ENCODE assay signal across 23 cellular contexts in the genomic region with DNA sequence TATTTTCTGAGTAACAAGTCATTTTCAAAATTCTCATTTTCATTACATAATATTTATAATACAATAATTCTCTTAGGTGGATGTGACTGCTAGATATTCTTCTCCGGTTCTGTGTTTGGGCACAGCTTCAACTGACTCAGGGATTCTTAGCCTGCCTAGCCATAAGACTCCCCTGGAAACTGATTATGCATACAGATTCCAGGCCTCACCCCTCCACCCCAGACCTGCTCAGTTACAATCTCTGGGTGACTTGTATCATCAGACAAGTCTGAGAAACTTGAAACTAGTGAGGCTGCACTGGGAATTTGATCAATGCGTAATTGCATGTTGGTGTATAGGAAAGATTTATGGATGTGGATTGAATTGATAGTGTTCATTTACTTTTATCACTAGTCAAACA. TPM values are rescaled to one million over a fixed set of nuclear protein-coding genes. Genes with fewer than 3 reads are reported as not detected.
"Had no signal": no experiment of that assay in that cellular context is flagged by ENCODE, and none has a peak within 500 bp of the region (broad histone marks: within the 10 kb centered on the region; RNA-seq: fewer than 3 reads in every experiment).

No MANE protein-coding gene starts in this region.

- H3K27me3 ChIP-seq: left lung, ovary, right atrium auricular region, right lobe of liver, suprapubic skin, tibial artery, upper lobe of right lung had no signal

- H3K36me3 ChIP-seq: left lung, ovary, right atrium auricular region, right lobe of liver, suprapubic skin, thoracic aorta, tibial artery, upper lobe of right lung had no signal

- H3K27me3 Mint-ChIP-seq: naive thymus-derived CD4-positive, alpha-beta T cell; natural killer cell treated with Interleukin-12 subunit alpha and Interleukin-12 subunit beta and Interleukin-15 and Interleukin-18, amount 100 ng/mL, for 72 hours; stimulated activated naive B cell treated with anti-CD40 and anti-IgM and Interleukin-4, amounts not matched to agents 10 μg/mL and 1 μg/mL and 100 μg/mL, for 72 hours had no signal

- ATAC-seq: left cardiac atrium; left lung; mucosa of descending colon; naive thymus-derived CD4-positive, alpha-beta T cell; natural killer cell treated with Interleukin-12 subunit alpha and Interleukin-12 subunit beta and Interleukin-15 and Interleukin-18, amount 100 ng/mL, for 72 hours; right lobe of liver; stimulated activated naive B cell treated with anti-CD40 and anti-IgM and Interleukin-4, amounts not matched to agents 10 μg/mL and 1 μg/mL and 100 μg/mL, for 72 hours; stimulated activated naive CD8-positive, alpha-beta T cell treated with anti-CD3 and anti-CD28 coated beads, Interleukin-15, Interleukin-2, amounts not matched to agents 100 U/mL and 50 U/mL, for 24 hours; upper lobe of right lung had no signal

- H3K9me3 Mint-ChIP-seq: stimulated activated naive B cell treated with anti-CD40 and anti-IgM and Interleukin-4, amounts not matched to agents 10 μg/mL and 1 μg/mL and 100 μg/mL, for 72 hours had no signal

- H3K4me1 Mint-ChIP-seq: naive thymus-derived CD4-positive, alpha-beta T cell; stimulated activated naive B cell treated with anti-CD40 and anti-IgM and Interleukin-4, amounts not matched to agents 10 μg/mL and 1 μg/mL and 100 μg/mL, for 72 hours had no signal

- H3K4me3 Mint-ChIP-seq: naive thymus-derived CD4-positive, alpha-beta T cell; natural killer cell treated with Interleukin-12 subunit alpha and Interleukin-12 subunit beta and Interleukin-15 and Interleukin-18, amount 100 ng/mL, for 72 hours; stimulated activated naive B cell treated with anti-CD40 and anti-IgM and Interleukin-4, amounts not matched to agents 10 μg/mL and 1 μg/mL and 100 μg/mL, for 72 hours had no signal

- H3K9me3 ChIP-seq: left lung, mucosa of descending colon, ovary, right atrium auricular region, right lobe of liver, suprapubic skin, thoracic aorta, tibial artery, upper lobe of right lung had no signal

- H3K4me1 ChIP-seq: left lung, right atrium auricular region, right lobe of liver, suprapubic skin, tibial artery, upper lobe of right lung had no signal

- H3K4me3 ChIP-seq: left lung, lung, mucosa of descending colon, ovary, right atrium auricular region, right lobe of liver, smooth muscle cell, suprapubic skin, thoracic aorta, tibial artery, upper lobe of right lung had no signal

- H3K4me2 ChIP-seq: smooth muscle cell had no signal

- H3K27ac Mint-ChIP-seq: naive thymus-derived CD4-positive, alpha-beta T cell; natural killer cell treated with Interleukin-12 subunit alpha and Interleukin-12 subunit beta and Interleukin-15 and Interleukin-18, amount 100 ng/mL, for 72 hours; progenitor cell of endocrine pancreas; stimulated activated naive B cell treated with anti-CD40 and anti-IgM and Interleukin-4, amounts not matched to agents 10 μg/mL and 1 μg/mL and 100 μg/mL, for 72 hours had no signal

- H3K36me3 Mint-ChIP-seq: naive thymus-derived CD4-positive, alpha-beta T cell; natural killer cell treated with Interleukin-12 subunit alpha and Interleukin-12 subunit beta and Interleukin-15 and Interleukin-18, amount 100 ng/mL, for 72 hours; stimulated activated naive B cell treated with anti-CD40 and anti-IgM and Interleukin-4, amounts not matched to agents 10 μg/mL and 1 μg/mL and 100 μg/mL, for 72 hours had no signal

- H3K27ac ChIP-seq: left lung, ovary, right atrium auricular region, right lobe of liver, suprapubic skin, thoracic aorta, tibial artery, upper lobe of right lung had no signal

- DNase-seq: hypothalamus; kidney glomerular epithelial cell; left cardiac atrium; midbrain; mucosa of descending colon; naive thymus-derived CD4-positive, alpha-beta T cell; ovary; right lobe of liver; stimulated activated CD4-positive, alpha-beta T cell treated with anti-CD3 and anti-CD28 coated beads, Interleukin-2, amount 100 ng/mL, for 24 hours; stimulated activated CD4-positive, alpha-beta T cell treated with anti-CD3 and anti-CD28 coated beads, Interleukin-4, amount 100 ng/mL, for 1 hour; stimulated activated naive B cell treated with anti-CD40 and anti-IgM and Interleukin-4, amounts not matched to agents 10 μg/mL and 1 μg/mL and 100 μg/mL, for 72 hours; stimulated activated naive CD8-positive, alpha-beta T cell treated with anti-CD3 and anti-CD28 coated beads, Interleukin-15, Interleukin-2, amounts not matched to agents 100 U/mL and 50 U/mL, for 24 hours; tibial artery; trophoblast cell; upper lobe of right lung had no signal

RNA-seq across cellular contexts. Expression of a gene that starts 25.4 kb away (rescaled TPM):
- total RNA-seq: naive thymus-derived CD4-positive, alpha-beta T cell; natural killer cell treated with Interleukin-12 subunit alpha and Interleukin-12 subunit beta and Interleukin-15 and Interleukin-18, amount 100 ng/mL, for 72 hours had no signal
- polyA plus RNA-seq: naive thymus-derived CD4-positive, alpha-beta T cell had no signal
